ENCODE assay signal across 8 cellular contexts in genomic region chr1:174998569-174999215, GRCh38. TPM values are rescaled to one million over a fixed set of nuclear protein-coding genes. Genes with fewer than 3 reads are reported as not detected.
DNase-seq lines count a peak whose midpoint lies in the region; ATAC-seq, FAIRE-seq and TF ChIP-seq lines count a peak whose summit lies in the region.

No MANE protein-coding gene starts in this region.

- FAIRE-seq in frontal cortex (lab: Jason Lieb, UNC): no peak

- H3K36me3 Mint-ChIP-seq in activated T-helper 1 cell treated with anti-CD3 and anti-CD28 coated beads, Interleukin-12 subunit alpha, Interleukin-12 subunit beta, Interleukin-2, Interleukin-4 antibody, amounts not matched to agents 30 ng/mL and 10 ng/mL and 1 ng/mL, durations not matched to agents 14 hours and 24 hours and 36 hours (ENCODE audit: low read depth): peaks cover 23% of the 10 kb centered on the region

- no peaks in the 10 kb centered on the region for H3K36me3 ChIP-seq in ovary

- peaks cover 22% of the 10 kb centered on the region for H3K4me1 Mint-ChIP-seq in activated T-helper 1 cell treated with anti-CD3 and anti-CD28 coated beads, Interleukin-12 subunit alpha, Interleukin-12 subunit beta, Interleukin-2, Interleukin-4 antibody, amounts not matched to agents 30 ng/mL and 10 ng/mL and 1 ng/mL, durations not matched to agents 14 hours and 24 hours and 36 hours (ENCODE audit: low read depth)

- TF ChIP-seq EP300 in ovary (IDR thresholded peaks at IDR 0.05): no peak

- H3K27me3 Mint-ChIP-seq in activated T-helper 1 cell treated with anti-CD3 and anti-CD28 coated beads, Interleukin-12 subunit alpha, Interleukin-12 subunit beta, Interleukin-2, Interleukin-4 antibody, amounts not matched to agents 30 ng/mL and 10 ng/mL and 1 ng/mL, durations not matched to agents 14 hours and 24 hours and 36 hours (ENCODE audit: insufficient read depth): no peaks in the 10 kb centered on the region

- H3K4me3 ChIP-seq in GM12865 (ENCODE audit: low read depth, low read length): peak overlapping the region; percentile 90
- peak overlapping the region; percentile 57 for H3K4me3 ChIP-seq in ovary

- peak overlapping the region; percentile 88 to 99 for H3K27ac ChIP-seq in ovary

- peaks cover 8% of the 10 kb centered on the region for H3K4me1 ChIP-seq in ovary (ENCODE audit: insufficient read depth)

- H3K9me3 Mint-ChIP-seq in activated T-helper 1 cell treated with anti-CD3 and anti-CD28 coated beads, Interleukin-12 subunit alpha, Interleukin-12 subunit beta, Interleukin-2, Interleukin-4 antibody, amounts not matched to agents 30 ng/mL and 10 ng/mL and 1 ng/mL, durations not matched to agents 14 hours and 24 hours and 36 hours: no peaks in the 10 kb centered on the region

- no peak for ATAC-seq in HG03469 (IDR thresholded peaks at IDR 0.05; ENCODE audit: unreplicated experiment)

- DNase-seq in A172 (ENCODE audit: low spot score) (peak; percentile 75), GM12865 (ENCODE audit: low read depth) (peak; percentile 85), HT1080 (ENCODE audit: low read depth) (peak; percentile 64), NCI-H748 treated with DMSO at 0.1 percent for 48 hours (lab: John Stamatoyannopoulos, UW) (peak; percentile 49), frontal cortex (ENCODE audit: low spot score in 2 of 2) (peak; percentile 17 to 34), ovary (peak in 4 of 5 donors; percentile 36 to 58 (median 53))
- peak; percentile 35 for DNase-seq in activated T-helper 1 cell treated with anti-CD3 and anti-CD28 coated beads, Interleukin-12 subunit alpha, Interleukin-12 subunit beta, Interleukin-2, Interleukin-4 antibody, amounts not matched to agents 30 ng/mL and 10 ng/mL and 1 ng/mL, durations not matched to agents 14 hours and 24 hours and 36 hours (ENCODE audit: low spot score)

- no peaks in the 10 kb centered on the region for H3K27me3 ChIP-seq in ovary

- TF ChIP-seq CTCF in GM12865 (IDR thresholded peaks at IDR 0.05; ENCODE audit: insufficient read depth, low read depth, low read length, missing control alignments) (peak; percentile 74), ovary (IDR thresholded peaks at IDR 0.05) (peak in 2 of 3 donors; percentile 51 to 63)

- H3K9me3 ChIP-seq in ovary: no peaks in the 10 kb centered on the region

- no peak overlapping the region for H3K27ac Mint-ChIP-seq in activated T-helper 1 cell treated with anti-CD3 and anti-CD28 coated beads, Interleukin-12 subunit alpha, Interleukin-12 subunit beta, Interleukin-2, Interleukin-4 antibody, amounts not matched to agents 30 ng/mL and 10 ng/mL and 1 ng/mL, durations not matched to agents 14 hours and 24 hours and 36 hours

- WGBS in ovary, 3 donors: 12 to 16% (median 14%) methylated on average over 19 of the region's 19 CpGs

- intact Hi-C loops in activated T-helper 1 cell treated with anti-CD3 and anti-CD28 coated beads, Interleukin-12 subunit alpha, Interleukin-12 subunit beta, Interleukin-2, Interleukin-4 antibody, amounts not matched to agents 30 ng/mL and 10 ng/mL and 1 ng/mL, durations not matched to agents 14 hours and 24 hours and 36 hours (cut with micrococcal nuclease): loop anchor here (1.0 to 5.0 kb wide), 12 partner anchors 8 to 1576 kb away; partner anchors contain the start of genes MRPS14, PRDX6, RC3H1 and ZBTB37
- intact Hi-C loops in ovary (cut with DNase I): loop anchor here in 1 of 4 donors (1.0 kb wide), 1 partner anchor 25 kb away; the partner anchor contains the start of gene MRPS14

- TF ChIP-seq POLR2A in ovary (IDR thresholded peaks at IDR 0.05): no peak

- no peak overlapping the region for H3K4me3 Mint-ChIP-seq in activated T-helper 1 cell treated with anti-CD3 and anti-CD28 coated beads, Interleukin-12 subunit alpha, Interleukin-12 subunit beta, Interleukin-2, Interleukin-4 antibody, amounts not matched to agents 30 ng/mL and 10 ng/mL and 1 ng/mL, durations not matched to agents 14 hours and 24 hours and 36 hours

RNA-seq across cellular contexts. Expression of gene CACYBP, which starts 1.1 kb away (rescaled TPM):
- 397 and 540 TPM in 2 replicates for total RNA-seq in A172 (2014; rRNA removed; shearing (Covaris generic))
- total RNA-seq in HT1080 (2014; rRNA removed; shearing (Covaris generic)): 496 and 516 TPM in 2 replicates
- polyA plus RNA-seq in HT1080 (2015; cell fraction: cytosol; rRNA removed): 260 and 297 TPM in 2 replicates
- 129 TPM in 2 replicates for polyA plus RNA-seq in HT1080 (2015; cell fraction: nucleus; rRNA removed)
- total RNA-seq in activated T-helper 1 cell treated with anti-CD3 and anti-CD28 coated beads, Interleukin-12 subunit alpha, Interleukin-12 subunit beta, Interleukin-2, Interleukin-4 antibody, amounts not matched to agents 30 ng/mL and 10 ng/mL and 1 ng/mL, durations not matched to agents 14 hours and 24 hours and 36 hours: 342 and 369 TPM in 2 replicates
- total RNA-seq in frontal cortex (182 TPM), ovary (100 to 1,000 TPM in 1 of 7 donors, 10 to 100 TPM in 6; 58.4 to 127 (median 70.1) TPM)
- 100 to 1,000 TPM in 1 of 2 donors, 10 to 100 TPM in 1; 75.7 to 171 TPM for polyA plus RNA-seq in ovary

RNA-seq across cellular contexts. Expression of gene MRPS14, which starts 24.5 kb away (rescaled TPM):
- 39.3 and 42.3 TPM in 2 replicates for total RNA-seq in A172 (2014; rRNA removed; shearing (Covaris generic))
- total RNA-seq in HT1080 (2014; rRNA removed; shearing (Covaris generic)): 18.8 and 22.2 TPM in 2 replicates
- polyA plus RNA-seq in HT1080 (2015; cell fraction: cytosol; rRNA removed): 17.8 and 20.9 TPM in 2 replicates
- 23.1 and 25.2 TPM in 2 replicates for polyA plus RNA-seq in HT1080 (2015; cell fraction: nucleus; rRNA removed)
- total RNA-seq in activated T-helper 1 cell treated with anti-CD3 and anti-CD28 coated beads, Interleukin-12 subunit alpha, Interleukin-12 subunit beta, Interleukin-2, Interleukin-4 antibody, amounts not matched to agents 30 ng/mL and 10 ng/mL and 1 ng/mL, durations not matched to agents 14 hours and 24 hours and 36 hours: 29.2 and 29.9 TPM in 2 replicates
- total RNA-seq in frontal cortex (46.9 TPM), ovary (10 to 100 TPM; 21.1 to 30.9 (median 26.2) TPM)
- polyA plus RNA-seq in ovary: 10 to 100 TPM; 21.0 to 38.0 TPM

Comparison
In these comparisons a context has a peak if more than half of its experiments do, and no peak if none do; other contexts are left out.
1. DNase-seq: peak in every context shown above with its lines; median percentile 85 in GM12865; 75 in A172; 64 in HT1080; 53 in ovary; 49 in NCI-H748 treated with DMSO at 0.1 percent for 48 hours; 35 in activated T-helper 1 cell treated with anti-CD3 and anti-CD28 coated beads, Interleukin-12 subunit alpha, Interleukin-12 subunit beta, Interleukin-2, Interleukin-4 antibody, amounts not matched to agents 30 ng/mL and 10 ng/mL and 1 ng/mL, durations not matched to agents 14 hours and 24 hours and 36 hours; 26 in frontal cortex.